ENCODE assay signal across 7 cellular contexts in the genomic region with DNA sequence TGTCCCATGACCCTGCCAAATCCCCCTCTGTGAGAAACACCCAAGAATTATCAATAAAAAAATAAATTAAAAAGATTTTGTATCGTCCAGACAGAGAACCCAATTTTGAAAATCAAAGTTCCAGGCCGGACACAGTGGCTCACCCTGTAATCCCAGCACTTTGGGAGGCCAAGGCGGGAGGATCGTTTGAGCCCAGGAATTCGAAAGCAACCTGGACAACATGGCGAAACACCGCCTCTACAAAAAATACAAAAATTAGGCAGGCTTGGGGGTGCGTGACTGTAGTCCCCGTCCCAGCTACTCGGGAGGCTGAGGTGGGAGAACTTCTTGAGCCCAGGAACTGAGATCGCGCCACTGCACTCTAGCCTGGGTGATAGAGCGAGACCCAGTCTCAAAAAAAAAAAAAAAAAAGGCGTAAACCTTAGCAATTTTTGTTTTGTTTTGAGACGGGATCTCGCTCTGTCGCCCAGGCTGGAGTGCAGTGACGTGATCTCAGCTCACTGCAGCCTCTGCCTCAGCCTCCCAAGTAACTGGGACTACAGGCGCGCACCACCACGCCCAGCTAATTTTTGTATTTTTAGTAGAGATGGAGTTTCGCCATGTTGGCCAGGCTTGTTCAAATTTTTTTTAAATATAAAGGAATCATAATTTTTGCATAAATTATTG. TPM values are rescaled to one million over a fixed set of nuclear protein-coding genes. Genes with fewer than 3 reads are reported as not detected.
DNase-seq lines count a peak whose midpoint lies in the region; ATAC-seq and TF ChIP-seq lines count a peak whose summit lies in the region.
"Not testable (repeated sequence)": the region's sequence is repeated elsewhere in the genome, so short reads cannot be mapped to it uniquely, and the experiment has no call there.

No MANE protein-coding gene starts in this region.

- POLR2A ChIA-PET in PC-3 (lab: Charles Lee; ENCODE audit: unreplicated experiment), result not testable (repeated sequence)
- POLR2A ChIA-PET in naive thymus-derived CD4-positive, alpha-beta T cell (lab: Charles Lee), result interaction anchor here (1.4 to 3.5 kb wide), 2 partner anchors 83 to 147 kb away, joined by 4 to 48 read pairs; a partner anchor contains a TSS

- ATAC-seq in PC-3, result peak; percentile 5; the same call in 1 of the 2 replicates
- ATAC-seq in naive thymus-derived CD4-positive, alpha-beta T cell, result not testable (repeated sequence)

- H3K27ac ChIP-seq in PC-3 (ENCODE audit: low read length), result peak overlapping the region; percentile 61
- not testable (repeated sequence) for H3K27ac ChIP-seq in colonic mucosa; left ventricle myocardium inferior (replicated peaks)
- H3K27ac ChIP-seq in naive thymus-derived CD4-positive, alpha-beta T cell (ENCODE audit: low read depth, low read length), result peak overlapping the region; percentile 98

- peaks cover 35% of the 10 kb centered on the region for H3K36me3 Mint-ChIP-seq in activated T-cell treated with anti-CD3 and anti-CD28 coated beads, Interleukin-2, amount 50 U/mL, for 24 hours (ENCODE audit: low read depth)
- H3K36me3 Mint-ChIP-seq in naive thymus-derived CD4-positive, alpha-beta T cell, result peaks cover 0 to 18% (median 10%) of the 10 kb centered on the region in 5 donors

- H4K20me1 ChIP-seq in PC-3 (ENCODE audit: low read length), result peaks cover 26% of the 10 kb centered on the region

- not testable (repeated sequence) for H3K9me2 ChIP-seq in PC-3 (replicated peaks; ENCODE audit: low read length)

- intact Hi-C loops in PC-3 (cut with micrococcal nuclease) (loop anchor here (5.0 kb wide), 2 partner anchors 66 to 176 kb away; a partner anchor contains a TSS), colonic mucosa (cut with DNase I) (loop anchor here (10.0 kb wide), 1 partner anchor 84 kb away; a partner anchor contains a TSS)
- intact Hi-C loops in left ventricle myocardium inferior (cut with micrococcal nuclease), result not testable (repeated sequence)
- intact Hi-C loops in naive thymus-derived CD4-positive, alpha-beta T cell (cut with micrococcal nuclease), result loop anchor here (5.0 to 10.0 kb wide), 3 partner anchors 46 to 1821 kb away; a partner anchor contains a TSS

- H3K4me3 ChIP-seq in GM12875 (ENCODE audit: low read depth, low read length) (peak overlapping the region; percentile 5), PC-3 (ENCODE audit: low read length) (peak overlapping the region; percentile 99), colonic mucosa (peak overlapping the region; percentile 97), left ventricle myocardium inferior (peak overlapping the region; percentile 96)
- H3K4me3 ChIP-seq in naive thymus-derived CD4-positive, alpha-beta T cell (ENCODE audit: low read length), result peak overlapping the region; percentile 99

- H3K4me1 Mint-ChIP-seq in activated T-cell treated with anti-CD3 and anti-CD28 coated beads, Interleukin-2, amount 50 U/mL, for 24 hours (ENCODE audit: low read depth), result peaks cover 14% of the 10 kb centered on the region
- peaks cover 3 to 16% (median 15%) of the 10 kb centered on the region in 7 donors for H3K4me1 Mint-ChIP-seq in naive thymus-derived CD4-positive, alpha-beta T cell

- not testable (repeated sequence) for H2AFZ ChIP-seq in PC-3 (ENCODE audit: low read length)

- H3K36me3 ChIP-seq in PC-3 (ENCODE audit: low read depth, low read length); colonic mucosa; left ventricle myocardium inferior; naive thymus-derived CD4-positive, alpha-beta T cell (ENCODE audit: control insufficient read depth in 2 of 3, insufficient read depth in 3 of 3, low read length in 3 of 3): not testable (repeated sequence)

- TF ChIP-seq CTCF in GM12875 (IDR thresholded peaks at IDR 0.05; ENCODE audit: borderline replicate concordance, insufficient read depth, low read depth, low read length); PC-3 (conservative IDR thresholded peaks at IDR 0.05; ENCODE audit: low read depth, low read length); colonic mucosa (IDR thresholded peaks at IDR 0.05); left ventricle myocardium inferior (IDR thresholded peaks at IDR 0.05; ENCODE audit: borderline replicate concordance): not testable (repeated sequence)

- H3K27me3 Mint-ChIP-seq in activated T-cell treated with anti-CD3 and anti-CD28 coated beads, Interleukin-2, amount 50 U/mL, for 24 hours; naive thymus-derived CD4-positive, alpha-beta T cell: not testable (repeated sequence)

- H3K4me3 Mint-ChIP-seq in activated T-cell treated with anti-CD3 and anti-CD28 coated beads, Interleukin-2, amount 50 U/mL, for 24 hours, result peak overlapping the region; percentile 99
- H3K4me3 Mint-ChIP-seq in naive thymus-derived CD4-positive, alpha-beta T cell, result peak overlapping the region; percentile 96 to 100 (median 98)

- peak overlapping the region; percentile 88 for H3K27ac Mint-ChIP-seq in activated T-cell treated with anti-CD3 and anti-CD28 coated beads, Interleukin-2, amount 50 U/mL, for 24 hours
- H3K27ac Mint-ChIP-seq in naive thymus-derived CD4-positive, alpha-beta T cell, result peak overlapping the region in 8 of 9 donors; percentile 46 to 99 (median 71)

- H3K4me1 ChIP-seq in PC-3 (ENCODE audit: insufficient read depth, low read length); colonic mucosa: not testable (repeated sequence)
- peaks cover 25% of the 10 kb centered on the region for H3K4me1 ChIP-seq in left ventricle myocardium inferior
- peaks cover 0 to 12% of the 10 kb centered on the region in 2 donors for H3K4me1 ChIP-seq in naive thymus-derived CD4-positive, alpha-beta T cell (ENCODE audit: control insufficient read depth in 2 of 2, insufficient read depth in 2 of 2, low read length in 2 of 2)

- peak overlapping the region; percentile 99 for H3K9ac ChIP-seq in PC-3 (ENCODE audit: low read length)
- H3K9ac ChIP-seq in colonic mucosa (ENCODE audit: low read depth in 2 of 2, low read length in 2 of 2), result not testable (repeated sequence)

- peaks cover 45% of the 10 kb centered on the region for H3K79me2 ChIP-seq in PC-3 (ENCODE audit: low read length)

- H3K9me3 Mint-ChIP-seq in activated T-cell treated with anti-CD3 and anti-CD28 coated beads, Interleukin-2, amount 50 U/mL, for 24 hours; naive thymus-derived CD4-positive, alpha-beta T cell: not testable (repeated sequence)

- DNase-seq in PC-3, result peak; percentile 15
- DNase-seq in activated T-cell treated with anti-CD3 and anti-CD28 coated beads, Interleukin-2, amount 50 U/mL, for 24 hours; colonic mucosa; left ventricle myocardium inferior: not testable (repeated sequence)
- DNase-seq in naive thymus-derived CD4-positive, alpha-beta T cell, result peak in 1 of 9 donors; percentile 8
- peak; percentile 14 for DNase-seq in stimulated activated CD4-positive, alpha-beta T cell treated with anti-CD3 and anti-CD28 coated beads, Interleukin-15, amount 100 ng/mL, for 24 hours

- not testable (repeated sequence) for BruUV-seq in PC-3 (replicated peaks; lab: Mats Ljungman, UMichigan)

- H3K9me3 ChIP-seq in PC-3 (ENCODE audit: low read length); colonic mucosa; left ventricle myocardium inferior (replicated peaks); naive thymus-derived CD4-positive, alpha-beta T cell (ENCODE audit: control insufficient read depth in 2 of 3, low read length in 3 of 3): not testable (repeated sequence)

- CTCF ChIA-PET in PC-3 (lab: Charles Lee); naive thymus-derived CD4-positive, alpha-beta T cell (lab: Charles Lee): not testable (repeated sequence)

- not testable (repeated sequence) for H3F3A ChIP-seq in PC-3 (ENCODE audit: low read length, unreplicated experiment)

- H3K27me3 ChIP-seq in PC-3 (ENCODE audit: low read length); colonic mucosa; left ventricle myocardium inferior (ENCODE audit: low read depth); naive thymus-derived CD4-positive, alpha-beta T cell (ENCODE audit: control insufficient read depth in 2 of 2, insufficient read depth in 2 of 2, low read length in 2 of 2): not testable (repeated sequence)

- peak overlapping the region; percentile 81 for H3K4me2 ChIP-seq in PC-3 (ENCODE audit: low read length)

RNA-seq across cellular contexts. Expression of a gene that starts 1.9 kb away (rescaled TPM):
- 118 and 121 TPM in 2 replicates for total RNA-seq in PC-3 (2014; rRNA removed)
- 10 to 100 TPM; 36.5 to 46.3 TPM for total RNA-seq in colonic mucosa
- 25.3 TPM for total RNA-seq in left ventricle myocardium inferior
- total RNA-seq in naive thymus-derived CD4-positive, alpha-beta T cell, result 10 to 100 TPM; 65.6 to 91.4 (median 79.1) TPM
- 10 to 100 TPM; 32.0 to 46.1 TPM for polyA plus RNA-seq in naive thymus-derived CD4-positive, alpha-beta T cell

Comparison
In these comparisons a context has a peak if more than half of its experiments do, and no peak if none do; other contexts are left out.
1. H3K4me3 ChIP-seq: peak in every context shown above with its lines; median percentile 99 in PC-3; 99 in naive thymus-derived CD4-positive, alpha-beta T cell; 97 in colonic mucosa; 96 in left ventricle myocardium inferior; 5 in GM12875.